Comparison of ENCODE assay signal across 25 cellular contexts in genomic region chr1:206786212-206786886, GRCh38. TPM values are rescaled to one million over a fixed set of nuclear protein-coding genes. Genes with fewer than 3 reads are reported as not detected.
DNase-seq lines count a peak whose midpoint lies in the region; ATAC-seq and TF ChIP-seq lines count a peak whose summit lies in the region.
"Had no signal": no experiment of that assay in that cellular context is flagged by ENCODE, and none has a peak within 500 bp of the region (broad histone marks: within the 10 kb centered on the region; RNA-seq: fewer than 3 reads in every experiment).

No MANE protein-coding gene starts in this region.

- TF ChIP-seq CTCF in coronary artery (IDR thresholded peaks at IDR 0.05), result no peak

- ATAC-seq in activated CD4-positive, CD25-positive, alpha-beta regulatory T cell treated with anti-CD3 and anti-CD28 coated beads, Interleukin-2, amount 50 U/mL, for 24 hours, result peak; percentile 45 to 54
- peak; percentile 41 for ATAC-seq in HG02610 (IDR thresholded peaks at IDR 0.05; ENCODE audit: unreplicated experiment)
- ATAC-seq: heart left ventricle, PC-3 had no signal

- peaks cover 4% of the 10 kb centered on the region for H3K36me3 Mint-ChIP-seq in activated T-helper 1 cell treated with anti-CD3 and anti-CD28 coated beads, Interleukin-12 subunit alpha, Interleukin-12 subunit beta, Interleukin-2, Interleukin-4 antibody, amounts not matched to agents 30 ng/mL and 10 ng/mL and 1 ng/mL, durations not matched to agents 14 hours and 24 hours and 36 hours (ENCODE audit: low read depth)
- H3K36me3 Mint-ChIP-seq: brain had no signal

- H3K27ac ChIP-seq in coronary artery, result no peak overlapping the region
- H3K27ac ChIP-seq: colonic mucosa, heart left ventricle, right atrium auricular region had no signal

- H3K4me3 Mint-ChIP-seq in activated T-helper 1 cell treated with anti-CD3 and anti-CD28 coated beads, Interleukin-12 subunit alpha, Interleukin-12 subunit beta, Interleukin-2, Interleukin-4 antibody, amounts not matched to agents 30 ng/mL and 10 ng/mL and 1 ng/mL, durations not matched to agents 14 hours and 24 hours and 36 hours, result peak overlapping the region; percentile 48
- H3K4me3 Mint-ChIP-seq: activated naive CD4-positive, alpha-beta T cell treated with anti-CD3 and anti-CD28 coated beads, Interleukin-2, amount 10 ng/mL, durations not matched to agents 7 days and 5 days; B cell; brain had no signal

- H3K4me3 ChIP-seq in coronary artery, result no peak overlapping the region
- H3K4me3 ChIP-seq: colonic mucosa, heart left ventricle, right atrium auricular region had no signal

- H3K4me1 Mint-ChIP-seq in activated T-helper 1 cell treated with anti-CD3 and anti-CD28 coated beads, Interleukin-12 subunit alpha, Interleukin-12 subunit beta, Interleukin-2, Interleukin-4 antibody, amounts not matched to agents 30 ng/mL and 10 ng/mL and 1 ng/mL, durations not matched to agents 14 hours and 24 hours and 36 hours (ENCODE audit: low read depth), result peaks cover 87% of the 10 kb centered on the region
- H3K4me1 Mint-ChIP-seq: brain had no signal

- peak overlapping the region; percentile 85 for H3K27ac Mint-ChIP-seq in activated T-helper 1 cell treated with anti-CD3 and anti-CD28 coated beads, Interleukin-12 subunit alpha, Interleukin-12 subunit beta, Interleukin-2, Interleukin-4 antibody, amounts not matched to agents 30 ng/mL and 10 ng/mL and 1 ng/mL, durations not matched to agents 14 hours and 24 hours and 36 hours
- H3K27ac Mint-ChIP-seq: activated naive CD4-positive, alpha-beta T cell treated with anti-CD3 and anti-CD28 coated beads, Interleukin-2, amount 10 ng/mL, durations not matched to agents 7 days and 5 days; brain had no signal

- peaks cover 18% of the 10 kb centered on the region for H3K27me3 Mint-ChIP-seq in activated T-helper 1 cell treated with anti-CD3 and anti-CD28 coated beads, Interleukin-12 subunit alpha, Interleukin-12 subunit beta, Interleukin-2, Interleukin-4 antibody, amounts not matched to agents 30 ng/mL and 10 ng/mL and 1 ng/mL, durations not matched to agents 14 hours and 24 hours and 36 hours (ENCODE audit: insufficient read depth)
- H3K27me3 Mint-ChIP-seq: B cell had no signal

- no peaks in the 10 kb centered on the region for H3K9me3 Mint-ChIP-seq in activated T-helper 1 cell treated with anti-CD3 and anti-CD28 coated beads, Interleukin-12 subunit alpha, Interleukin-12 subunit beta, Interleukin-2, Interleukin-4 antibody, amounts not matched to agents 30 ng/mL and 10 ng/mL and 1 ng/mL, durations not matched to agents 14 hours and 24 hours and 36 hours
- H3K9me3 Mint-ChIP-seq: activated naive CD4-positive, alpha-beta T cell treated with anti-CD3 and anti-CD28 coated beads, Interleukin-2, amount 10 ng/mL, durations not matched to agents 7 days and 5 days had no signal

- intact Hi-C loops in activated T-helper 1 cell treated with anti-CD3 and anti-CD28 coated beads, Interleukin-12 subunit alpha, Interleukin-12 subunit beta, Interleukin-2, Interleukin-4 antibody, amounts not matched to agents 30 ng/mL and 10 ng/mL and 1 ng/mL, durations not matched to agents 14 hours and 24 hours and 36 hours (cut with micrococcal nuclease), result loop anchor here (1.0 kb wide), 1 partner anchor 8 kb away; no protein-coding TSS in a partner anchor

- no peak for DNase-seq in activated CD4-positive, CD25-positive, alpha-beta regulatory T cell treated with anti-CD3 and anti-CD28 coated beads, Interleukin-2, amount 50 U/mL, for 72 hours
- DNase-seq in activated T-helper 1 cell treated with anti-CD3 and anti-CD28 coated beads, Interleukin-12 subunit alpha, Interleukin-12 subunit beta, Interleukin-2, Interleukin-4 antibody, amounts not matched to agents 30 ng/mL and 10 ng/mL and 1 ng/mL, durations not matched to agents 14 hours and 24 hours and 36 hours (ENCODE audit: low spot score), result no peak
- peak; percentile 40 for DNase-seq in stimulated activated CD8-positive, alpha-beta memory T cell treated with anti-CD3 and anti-CD28 coated beads, Interleukin-4, amount 100 ng/mL, for 48 hours
- DNase-seq in iPS-NIHi7 (ENCODE audit: extremely low spot score), result no peak
- no peak for DNase-seq in NOMO-1 treated with dmso at 0.1 percent for 144 hours (lab: John Stamatoyannopoulos, UW; ENCODE audit: unreplicated experiment)
- DNase-seq in coronary artery (ENCODE audit: low spot score), result no peak
- DNase-seq: 8988T; activated naive CD4-positive, alpha-beta T cell treated with anti-CD3 and anti-CD28 coated beads, Interleukin-2, amount 10 ng/mL, durations not matched to agents 7 days and 5 days; colonic mucosa; heart left ventricle; Kasumi-1; NCI-H1105 treated with DMSO at 0.1 percent for 48 hours; NCI-H524; nucleus accumbens; PC-3; SHP77 treated with DMSO at 0.1 percent for 48 hours; stimulated activated naive CD4-positive, alpha-beta T cell; trophoblast cell had no signal

RNA-seq across cellular contexts. Expression of gene IL10, which starts 14.1 kb away (rescaled TPM):
- total RNA-seq in activated T-helper 1 cell treated with anti-CD3 and anti-CD28 coated beads, Interleukin-12 subunit alpha, Interleukin-12 subunit beta, Interleukin-2, Interleukin-4 antibody, amounts not matched to agents 30 ng/mL and 10 ng/mL and 1 ng/mL, durations not matched to agents 14 hours and 24 hours and 36 hours, result 4.4 and 5.0 TPM in 2 replicates
- total RNA-seq: H4, PC-3 had no signal

RNA-seq across cellular contexts. Expression of gene IL19, which starts 15.8 kb away (rescaled TPM):
- not detected in 2 replicates for total RNA-seq in activated T-helper 1 cell treated with anti-CD3 and anti-CD28 coated beads, Interleukin-12 subunit alpha, Interleukin-12 subunit beta, Interleukin-2, Interleukin-4 antibody, amounts not matched to agents 30 ng/mL and 10 ng/mL and 1 ng/mL, durations not matched to agents 14 hours and 24 hours and 36 hours
- total RNA-seq: H4, heart left ventricle, liver, PC-3, right atrium auricular region had no signal
